In the genomic region with DNA sequence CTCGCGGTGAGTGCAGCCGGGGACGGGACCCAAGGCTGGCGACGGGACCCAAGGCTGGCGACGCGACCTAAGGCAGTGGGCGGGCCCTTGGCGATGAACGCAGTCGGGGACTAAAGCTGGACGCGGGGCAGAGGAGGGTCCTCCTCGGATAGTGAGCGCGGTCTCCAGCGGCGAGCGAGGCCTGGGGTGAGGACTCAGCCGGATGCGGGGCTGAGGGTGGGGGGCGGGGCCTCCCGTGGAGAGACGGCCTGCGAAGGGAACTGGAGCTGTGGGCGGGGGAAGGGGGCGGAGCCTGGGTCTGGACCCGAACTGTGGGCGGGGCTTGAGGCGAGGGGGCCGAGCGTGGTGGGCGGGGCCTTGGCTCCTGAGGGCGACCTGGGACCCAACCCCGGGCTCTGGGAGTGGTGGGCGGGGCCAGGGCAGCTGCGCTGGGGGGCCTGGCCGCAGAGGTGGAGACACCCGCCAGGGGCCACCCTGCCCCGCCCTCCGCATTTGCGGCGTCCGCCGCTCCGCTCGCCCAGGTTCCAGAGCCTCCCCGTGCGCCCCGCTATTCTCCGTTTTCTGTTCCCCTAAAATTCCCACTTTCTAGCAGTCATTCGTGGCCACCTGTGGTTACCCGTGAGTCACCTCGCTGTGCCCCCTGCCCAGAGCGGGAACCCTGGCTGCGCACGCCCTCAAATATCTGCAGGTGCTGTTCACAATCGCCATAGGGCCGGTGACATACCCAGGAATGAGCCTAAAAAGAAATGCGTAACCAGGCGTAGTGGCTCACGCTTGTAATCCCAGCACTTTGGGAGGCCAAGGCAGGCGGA, we compare ENCODE assay signal across 8 cellular contexts. TPM values are rescaled to one million over a fixed set of nuclear protein-coding genes. Genes with fewer than 3 reads are reported as not detected.
A peak's percentile ranks its signal among the peaks of the same experiment; 100 is the strongest.
DNase-seq lines count a peak whose midpoint lies in the region; ATAC-seq and TF ChIP-seq lines count a peak whose summit lies in the region.

No MANE protein-coding gene starts in this region.

- H3K9me3 ChIP-seq in right atrium auricular region (no peaks in the 10 kb centered on the region), psoas muscle (no peaks in the 10 kb centered on the region)

- H3K27me3 ChIP-seq in right atrium auricular region: no peaks in the 10 kb centered on the region
- no peaks in the 10 kb centered on the region for H3K27me3 ChIP-seq in psoas muscle (ENCODE audit: insufficient read depth in 3 of 3, low read length in 2 of 3)

- peak; percentile 62 for ATAC-seq in GM18498 (IDR thresholded peaks at IDR 0.05; ENCODE audit: unreplicated experiment)
- ATAC-seq in HG02885 (IDR thresholded peaks at IDR 0.05; ENCODE audit: poor library complexity, unreplicated experiment): peak; percentile 69
- ATAC-seq in psoas muscle: peak; percentile 93 to 95 (median 94)

- no peaks in the 10 kb centered on the region for H3K36me3 ChIP-seq in right atrium auricular region
- H3K36me3 ChIP-seq in psoas muscle (ENCODE audit: insufficient read depth in 1 of 2, low read depth in 1 of 2): no peaks in the 10 kb centered on the region
- H3K36me3 ChIP-seq in urinary bladder (ENCODE audit: insufficient read depth): no peaks in the 10 kb centered on the region

- peak overlapping the region; percentile 66 to 69 for H3K4me3 ChIP-seq in right atrium auricular region
- peak overlapping the region; percentile 95 for H3K4me3 ChIP-seq in psoas muscle
- H3K4me3 ChIP-seq in urinary bladder (ENCODE audit: low read depth, low read length): peak overlapping the region; percentile 76

- H3K4me1 ChIP-seq in right atrium auricular region: peaks cover 0 to 24% of the 10 kb centered on the region in 2 donors
- H3K4me1 ChIP-seq in psoas muscle: peaks cover 13% of the 10 kb centered on the region
- peaks cover 5% of the 10 kb centered on the region for H3K4me1 ChIP-seq in urinary bladder (ENCODE audit: insufficient read depth)

- H3K27ac ChIP-seq in right atrium auricular region (peak overlapping the region; percentile 96), psoas muscle (peak overlapping the region; percentile 95), urinary bladder (ENCODE audit: low read depth) (peak overlapping the region; percentile 94)

- DNase-seq in NCI-H1694 treated with DMSO at 0.1 percent for 48 hours (lab: John Stamatoyannopoulos, UW) (peak; percentile 97), T-helper 2 cell (peak; percentile 93 to 99 (median 97)), anterior cingulate cortex (lab: John Stamatoyannopoulos, UW) (peak; percentile 39 to 98 (median 94)), right atrium auricular region (ENCODE audit: low spot score) (peak; percentile 95), psoas muscle (peak; percentile 99)

- 6 to 10% (median 7%) methylated on average over 48 to 65 of the region's 65 CpGs for WGBS in psoas muscle, 3 donors
- 5% methylated on average over 65 of the region's 65 CpGs for WGBS in urinary bladder

- intact Hi-C loops in psoas muscle (cut with DNase I): no loop called here

- no peak for TF ChIP-seq CTCF in right atrium auricular region (IDR thresholded peaks at IDR 0.05)
- TF ChIP-seq CTCF in psoas muscle (IDR thresholded peaks at IDR 0.05): no peak

RNA-seq across cellular contexts. Expression of a gene that starts 0.5 kb away (rescaled TPM):
- total RNA-seq in right atrium auricular region: 10 to 100 TPM; 16.2 to 17.2 TPM
- total RNA-seq in psoas muscle: 10 to 100 TPM; 17.1 to 26.2 (median 20.9) TPM
- polyA plus RNA-seq in psoas muscle: 10 to 100 TPM; 12.9 to 15.3 (median 13.4) TPM
- total RNA-seq in urinary bladder: 30.9 TPM
- 19.3 TPM for polyA plus RNA-seq in urinary bladder

RNA-seq across cellular contexts. Expression of a gene that starts 13.2 kb away (rescaled TPM):
- total RNA-seq in right atrium auricular region (10 to 100 TPM; 55.0 to 59.7 TPM), psoas muscle (10 to 100 TPM; 67.8 to 79.1 (median 75.3) TPM), urinary bladder (43.8 TPM)
- polyA plus RNA-seq in psoas muscle (10 to 100 TPM; 57.1 to 83.1 (median 65.1) TPM), urinary bladder (67.9 TPM)

RNA-seq across cellular contexts. Expression of a gene that starts 53.0 kb away (rescaled TPM):
- total RNA-seq in right atrium auricular region (10 to 100 TPM; 26.9 to 34.9 TPM), psoas muscle (10 to 100 TPM; 56.9 to 75.3 (median 69.1) TPM), urinary bladder (28.6 TPM)
- polyA plus RNA-seq in psoas muscle (10 to 100 TPM; 48.3 to 79.7 (median 72.2) TPM), urinary bladder (40.6 TPM)

Comparison
In these comparisons a context has a peak if more than half of its experiments do, and no peak if none do; other contexts are left out.
1. Peak in every context shown above with its lines: DNase-seq, ATAC-seq, H3K4me3 ChIP-seq and H3K27ac ChIP-seq.